In genomic region chr6:78910611-78911134, GRCh38 we compare ENCODE assay signal across 10 cellular contexts. TPM values are rescaled to one million over a fixed set of nuclear protein-coding genes. Genes with fewer than 3 reads are reported as not detected.
DNase-seq lines count a peak whose midpoint lies in the region; ATAC-seq and TF ChIP-seq lines count a peak whose summit lies in the region.
"Had no signal": no experiment of that assay in that cellular context is flagged by ENCODE, and none has a peak within 500 bp of the region (broad histone marks: within the 10 kb centered on the region; RNA-seq: fewer than 3 reads in every experiment).

No MANE protein-coding gene starts in this region.

- no peaks in the 10 kb centered on the region for H3F3A ChIP-seq in PC-3 (ENCODE audit: low read length, unreplicated experiment)

- peak overlapping the region; percentile 98 for H3K4me2 ChIP-seq in hepatocyte
- no peak overlapping the region for H3K4me2 ChIP-seq in PC-3 (ENCODE audit: low read length)

- no TSS peak for BruUV-seq in PC-3 (replicated peaks; lab: Mats Ljungman, UMichigan)

- no peak overlapping the region for H3K27ac Mint-ChIP-seq in activated T-helper 2 cell treated with anti-CD3 and anti-CD28 coated beads, Interferon-gamma antibody, Interleukin-2, Interleukin-4, amounts not matched to agents 10 μg/mL and 5 μg/mL and 100 μg/mL, durations not matched to agents 14 hours and 24 hours and 36 hours

- peak; percentile 64 for ATAC-seq in HG02852 (IDR thresholded peaks at IDR 0.05; ENCODE audit: unreplicated experiment)
- ATAC-seq in gastrocnemius medialis = no peak
- ATAC-seq in PC-3 = no peak

- H3K27ac ChIP-seq in hepatocyte = no peak overlapping the region
- H3K27ac ChIP-seq in gastrocnemius medialis = no peak overlapping the region
- no peak overlapping the region for H3K27ac ChIP-seq in PC-3 (ENCODE audit: low read length)
- H3K27ac ChIP-seq: 22Rv1 had no signal

- no peaks in the 10 kb centered on the region for H3K36me3 ChIP-seq in hepatocyte (replicated peaks; ENCODE audit: insufficient read depth, low read depth)
- H3K36me3 ChIP-seq in gastrocnemius medialis = no peaks in the 10 kb centered on the region
- H3K36me3 ChIP-seq in PC-3 (ENCODE audit: low read depth, low read length) = no peaks in the 10 kb centered on the region

- intact Hi-C loops in activated T-helper 2 cell treated with anti-CD3 and anti-CD28 coated beads, Interferon-gamma antibody, Interleukin-2, Interleukin-4, amounts not matched to agents 10 μg/mL and 5 μg/mL and 100 μg/mL, durations not matched to agents 14 hours and 24 hours and 36 hours (cut with micrococcal nuclease) = loop anchor here (5.0 kb wide), 1 partner anchor 43 kb away; the partner anchor contains the start of gene IRAK1BP1
- intact Hi-C loops in gastrocnemius medialis (cut with DNase I; ENCODE audit: low total_unique reads) (no loop called here), PC-3 (cut with micrococcal nuclease) (no loop called here)

- no peaks in the 10 kb centered on the region for H3K9me2 ChIP-seq in hepatocyte (replicated peaks; ENCODE audit: insufficient read depth)
- H3K9me2 ChIP-seq in PC-3 (replicated peaks; ENCODE audit: low read length) = no peaks in the 10 kb centered on the region

- H3K4me1 Mint-ChIP-seq in activated T-helper 2 cell treated with anti-CD3 and anti-CD28 coated beads, Interferon-gamma antibody, Interleukin-2, Interleukin-4, amounts not matched to agents 10 μg/mL and 5 μg/mL and 100 μg/mL, durations not matched to agents 14 hours and 24 hours and 36 hours (ENCODE audit: low read depth) = peaks cover 10% of the 10 kb centered on the region

- peaks cover 2% of the 10 kb centered on the region for H3K9me3 Mint-ChIP-seq in activated T-helper 2 cell treated with anti-CD3 and anti-CD28 coated beads, Interferon-gamma antibody, Interleukin-2, Interleukin-4, amounts not matched to agents 10 μg/mL and 5 μg/mL and 100 μg/mL, durations not matched to agents 14 hours and 24 hours and 36 hours

- peaks cover 27% of the 10 kb centered on the region for H3K27me3 Mint-ChIP-seq in activated T-helper 2 cell treated with anti-CD3 and anti-CD28 coated beads, Interferon-gamma antibody, Interleukin-2, Interleukin-4, amounts not matched to agents 10 μg/mL and 5 μg/mL and 100 μg/mL, durations not matched to agents 14 hours and 24 hours and 36 hours (ENCODE audit: low read depth)

- CTCF ChIA-PET in PC-3 (lab: Charles Lee) = no interaction called here

- no peak for TF ChIP-seq POLR2A in gastrocnemius medialis (IDR thresholded peaks at IDR 0.05)

- in situ Hi-C loops in gastrocnemius medialis (cut with MboI; ENCODE audit: low sequenced_read_pairs in 4 of 4) = no loop called here

- H2AFZ ChIP-seq in hepatocyte (peak overlapping the region; percentile 63), PC-3 (ENCODE audit: low read length) (no peak overlapping the region)

- peak overlapping the region; percentile 72 for H3K4me3 Mint-ChIP-seq in activated T-helper 2 cell treated with anti-CD3 and anti-CD28 coated beads, Interferon-gamma antibody, Interleukin-2, Interleukin-4, amounts not matched to agents 10 μg/mL and 5 μg/mL and 100 μg/mL, durations not matched to agents 14 hours and 24 hours and 36 hours (ENCODE audit: low read depth)

- H4K20me1 ChIP-seq in hepatocyte (ENCODE audit: insufficient read depth, poor library complexity, severe bottlenecking) = no peaks in the 10 kb centered on the region
- H4K20me1 ChIP-seq in PC-3 (ENCODE audit: low read length) = no peaks in the 10 kb centered on the region

- POLR2A ChIA-PET in PC-3 (lab: Charles Lee; ENCODE audit: unreplicated experiment) = no interaction called here

- H3K27me3 ChIP-seq in hepatocyte = peaks cover 3% of the 10 kb centered on the region
- H3K27me3 ChIP-seq in gastrocnemius medialis = peaks cover 0 to 6% (median 0%) of the 10 kb centered on the region in 3 donors
- no peaks in the 10 kb centered on the region for H3K27me3 ChIP-seq in PC-3 (ENCODE audit: low read length)

- TF ChIP-seq CTCF in hepatocyte (IDR thresholded peaks at IDR 0.05; ENCODE audit: poor library complexity) (no peak), gastrocnemius medialis (IDR thresholded peaks at IDR 0.05 in 4 of 5, conservative IDR thresholded peaks at IDR 0.05 in 1 of 5) (no peak), PC-3 (conservative IDR thresholded peaks at IDR 0.05; ENCODE audit: low read depth, low read length) (no peak)

- no peaks in the 10 kb centered on the region for H3K36me3 Mint-ChIP-seq in activated T-helper 2 cell treated with anti-CD3 and anti-CD28 coated beads, Interferon-gamma antibody, Interleukin-2, Interleukin-4, amounts not matched to agents 10 μg/mL and 5 μg/mL and 100 μg/mL, durations not matched to agents 14 hours and 24 hours and 36 hours (ENCODE audit: low read depth)

- H3K4me1 ChIP-seq in hepatocyte (ENCODE audit: insufficient read depth) (no peaks in the 10 kb centered on the region), gastrocnemius medialis (no peaks in the 10 kb centered on the region), PC-3 (ENCODE audit: insufficient read depth, low read length) (no peaks in the 10 kb centered on the region)

- no peaks in the 10 kb centered on the region for H3K9me3 ChIP-seq in hepatocyte (ENCODE audit: low read depth)
- H3K9me3 ChIP-seq in gastrocnemius medialis = no peaks in the 10 kb centered on the region
- no peaks in the 10 kb centered on the region for H3K9me3 ChIP-seq in PC-3 (ENCODE audit: low read length)

- H3K4me3 ChIP-seq in hepatocyte (peak overlapping the region; percentile 33), gastrocnemius medialis (peak overlapping the region; percentile 36 to 50 (median 46)), PC-3 (ENCODE audit: low read length) (no peak overlapping the region)
- H3K4me3 ChIP-seq: SK-N-MC had no signal

- WGBS in hepatocyte (ENCODE audit: low lambda C conversion rate, missing lambda C conversion rate) = 4% methylated on average over 47 of the region's 47 CpGs

- DNase-seq in DMS53 (lab: John Stamatoyannopoulos, UW) (peak; percentile 39), DMS53 treated with DMSO at 0.1 percent for 48 hours (lab: John Stamatoyannopoulos, UW; ENCODE audit: unreplicated experiment) (no peak), hepatocyte (ENCODE audit: low spot score) (peak; percentile 29), gastrocnemius medialis (no peak), SIG-M5 treated with dmso at 0.1 percent for 504 hours (lab: John Stamatoyannopoulos, UW; ENCODE audit: unreplicated experiment) (no peak), PC-3 (no peak)
- peak; percentile 19 for DNase-seq in activated T-helper 2 cell treated with anti-CD3 and anti-CD28 coated beads, Interferon-gamma antibody, Interleukin-2, Interleukin-4, amounts not matched to agents 10 μg/mL and 5 μg/mL and 100 μg/mL, durations not matched to agents 14 hours and 24 hours and 36 hours (ENCODE audit: low spot score)

- H3K79me2 ChIP-seq in hepatocyte (no peaks in the 10 kb centered on the region), PC-3 (ENCODE audit: low read length) (no peaks in the 10 kb centered on the region)

- no peak overlapping the region for H3K9ac ChIP-seq in PC-3 (ENCODE audit: low read length)

RNA-seq across cellular contexts. Expression of gene IRAK1BP1, which starts 43.3 kb away (rescaled TPM):
- 2.3 and 2.6 TPM in 2 replicates for total RNA-seq in activated T-helper 2 cell treated with anti-CD3 and anti-CD28 coated beads, Interferon-gamma antibody, Interleukin-2, Interleukin-4, amounts not matched to agents 10 μg/mL and 5 μg/mL and 100 μg/mL, durations not matched to agents 14 hours and 24 hours and 36 hours
- total RNA-seq in hepatocyte (4.3 and 4.7 TPM in 2 replicates), gastrocnemius medialis (1 to 10 TPM in 2 of 4 donors, under 1 TPM in 2; 0.75 to 1.8 (median 1.0) TPM), PC-3 (2014; rRNA removed) (1.8 and 3.4 TPM in 2 replicates)
- 1.9 and 2.7 TPM in 2 replicates for polyA plus RNA-seq in hepatocyte

Comparison
In these comparisons a context has a peak if more than half of its experiments do, and no peak if none do; other contexts are left out.
1. DNase-seq: peak in DMS53 (single experiment), activated T-helper 2 cell treated with anti-CD3 and anti-CD28 coated beads, Interferon-gamma antibody, Interleukin-2, Interleukin-4, amounts not matched to agents 10 μg/mL and 5 μg/mL and 100 μg/mL, durations not matched to agents 14 hours and 24 hours and 36 hours (single experiment) and hepatocyte (single experiment); none in DMS53 treated with DMSO at 0.1 percent for 48 hours (single experiment), gastrocnemius medialis (0 of 2), SIG-M5 treated with dmso at 0.1 percent for 504 hours (single experiment) and PC-3 (single experiment).